18 cellular contexts compared by ENCODE assay signal in genomic region chr2:105862843-105863242, GRCh38.
DNase-seq lines count a peak whose midpoint lies in the region; ATAC-seq lines count a peak whose summit lies in the region.
"Had no signal": no experiment of that assay in that cellular context is flagged by ENCODE, and none has a peak within 500 bp of the region (broad histone marks: within the 10 kb centered on the region; RNA-seq: fewer than 3 reads in every experiment).

No MANE protein-coding gene starts in this region.

- H3K27ac Mint-ChIP-seq in stimulated activated naive CD8-positive, alpha-beta T cell treated with anti-CD3 and anti-CD28 coated beads, Interleukin-15, Interleukin-2, amounts not matched to agents 100 ng/mL and 50 ng/mL, for 24 hours: peak overlapping the region; percentile 94
- peak overlapping the region; percentile 5 for H3K27ac Mint-ChIP-seq in activated naive CD8-positive, alpha-beta T cell treated with anti-CD3 and anti-CD28 coated beads, Interleukin-2, amount 10 ng/mL, durations not matched to agents 7 days and 5 days
- peak overlapping the region; percentile 79 for H3K27ac Mint-ChIP-seq in memory B cell

- DNase-seq in stimulated activated naive CD8-positive, alpha-beta T cell treated with anti-CD3 and anti-CD28 coated beads, Interleukin-15, Interleukin-2, amounts not matched to agents 100 U/mL and 50 U/mL, for 24 hours: no peak
- no peak for DNase-seq in activated naive CD8-positive, alpha-beta T cell treated with anti-CD3 and anti-CD28 coated beads, Interleukin-2, amount 10 ng/mL, durations not matched to agents 7 days and 5 days
- no peak for DNase-seq in memory B cell (ENCODE audit: low spot score in 2 of 2)
- no peak for DNase-seq in DMS 273 treated with DMSO at 0.1 percent for 48 hours (lab: John Stamatoyannopoulos, UW)
- no peak for DNase-seq in stimulated activated CD4-positive, alpha-beta T cell treated with anti-CD3 and anti-CD28 coated beads, Interleukin-1b, Interleukin-23, amount 100 ng/mL, for 48 hours
- DNase-seq in epidermal melanocyte (ENCODE audit: insufficient read length, low spot score): no peak
- DNase-seq: activated CD4-positive, alpha-beta T cell treated with anti-CD3 and anti-CD28 coated beads for 1 hour; activated CD8-positive, alpha-beta memory T cell treated with anti-CD3 and anti-CD28 coated beads, Interleukin-2, amount 50 U/mL, for 48 hours; cortex of kidney; DMS79; foreskin keratinocyte; IMR-90; lower lobe of right lung; NCI-H1436; RPMI8226; SK-N-SH; stimulated activated CD8-positive, alpha-beta memory T cell treated with anti-CD3 and anti-CD28 coated beads, Interleukin-4, amount 100 ng/mL, for 48 hours had no signal

- no peaks in the 10 kb centered on the region for H3K9me3 Mint-ChIP-seq in stimulated activated naive CD8-positive, alpha-beta T cell treated with anti-CD3 and anti-CD28 coated beads, Interleukin-15, Interleukin-2, amounts not matched to agents 100 ng/mL and 50 ng/mL, for 24 hours
- no peaks in the 10 kb centered on the region for H3K9me3 Mint-ChIP-seq in activated naive CD8-positive, alpha-beta T cell treated with anti-CD3 and anti-CD28 coated beads, Interleukin-2, amount 10 ng/mL, durations not matched to agents 7 days and 5 days
- no peaks in the 10 kb centered on the region for H3K9me3 Mint-ChIP-seq in memory B cell

- peaks cover 51% of the 10 kb centered on the region for H3K36me3 Mint-ChIP-seq in stimulated activated naive CD8-positive, alpha-beta T cell treated with anti-CD3 and anti-CD28 coated beads, Interleukin-15, Interleukin-2, amounts not matched to agents 100 ng/mL and 50 ng/mL, for 24 hours (ENCODE audit: low read depth)
- H3K36me3 Mint-ChIP-seq in activated naive CD8-positive, alpha-beta T cell treated with anti-CD3 and anti-CD28 coated beads, Interleukin-2, amount 10 ng/mL, durations not matched to agents 7 days and 5 days: peaks cover 13% of the 10 kb centered on the region
- H3K36me3 Mint-ChIP-seq in memory B cell: peaks cover 15% of the 10 kb centered on the region

- H3K4me1 Mint-ChIP-seq in stimulated activated naive CD8-positive, alpha-beta T cell treated with anti-CD3 and anti-CD28 coated beads, Interleukin-15, Interleukin-2, amounts not matched to agents 100 ng/mL and 50 ng/mL, for 24 hours (ENCODE audit: low read depth): peaks cover 100% of the 10 kb centered on the region
- H3K4me1 Mint-ChIP-seq in activated naive CD8-positive, alpha-beta T cell treated with anti-CD3 and anti-CD28 coated beads, Interleukin-2, amount 10 ng/mL, durations not matched to agents 7 days and 5 days: peaks cover 65% of the 10 kb centered on the region
- H3K4me1 Mint-ChIP-seq in memory B cell: peaks cover 56% of the 10 kb centered on the region

- no peak for ATAC-seq in stimulated activated naive CD8-positive, alpha-beta T cell treated with anti-CD3 and anti-CD28 coated beads, Interleukin-15, Interleukin-2, amounts not matched to agents 100 U/mL and 50 U/mL, for 24 hours
- ATAC-seq in activated naive CD8-positive, alpha-beta T cell treated with anti-CD3 and anti-CD28 coated beads, Interleukin-2, amount 10 ng/mL, durations not matched to agents 7 days and 5 days (ENCODE audit: low read depth): no peak
- no peak for ATAC-seq in memory B cell (ENCODE audit: low read depth)
- ATAC-seq: foreskin keratinocyte, lower lobe of right lung had no signal

- H3K4me3 Mint-ChIP-seq in stimulated activated naive CD8-positive, alpha-beta T cell treated with anti-CD3 and anti-CD28 coated beads, Interleukin-15, Interleukin-2, amounts not matched to agents 100 ng/mL and 50 ng/mL, for 24 hours: peak overlapping the region; percentile 65
- no peak overlapping the region for H3K4me3 Mint-ChIP-seq in activated naive CD8-positive, alpha-beta T cell treated with anti-CD3 and anti-CD28 coated beads, Interleukin-2, amount 10 ng/mL, durations not matched to agents 7 days and 5 days
- no peak overlapping the region for H3K4me3 Mint-ChIP-seq in memory B cell

- POLR2A ChIA-PET in activated naive CD8-positive, alpha-beta T cell treated with anti-CD3 and anti-CD28 coated beads, Interleukin-2, amount 10 ng/mL, durations not matched to agents 7 days and 5 days (lab: Charles Lee): interaction anchor here (1.0 kb wide), 1 partner anchor 72 kb away, joined by 5 read pairs; no protein-coding TSS in a partner anchor

- no peaks in the 10 kb centered on the region for H3K27me3 Mint-ChIP-seq in stimulated activated naive CD8-positive, alpha-beta T cell treated with anti-CD3 and anti-CD28 coated beads, Interleukin-15, Interleukin-2, amounts not matched to agents 100 ng/mL and 50 ng/mL, for 24 hours
- no peaks in the 10 kb centered on the region for H3K27me3 Mint-ChIP-seq in activated naive CD8-positive, alpha-beta T cell treated with anti-CD3 and anti-CD28 coated beads, Interleukin-2, amount 10 ng/mL, durations not matched to agents 7 days and 5 days
- H3K27me3 Mint-ChIP-seq in memory B cell: no peaks in the 10 kb centered on the region

Comparison
In these comparisons a context has a peak if more than half of its experiments do, and no peak if none do; other contexts are left out.
1. H3K27ac Mint-ChIP-seq: peak in every context shown above with its lines; median percentile 94 in stimulated activated naive CD8-positive, alpha-beta T cell treated with anti-CD3 and anti-CD28 coated beads, Interleukin-15, Interleukin-2, amounts not matched to agents 100 ng/mL and 50 ng/mL, for 24 hours; 79 in memory B cell; 5 in activated naive CD8-positive, alpha-beta T cell treated with anti-CD3 and anti-CD28 coated beads, Interleukin-2, amount 10 ng/mL, durations not matched to agents 7 days and 5 days.